1 cellular context compared by ENCODE assay signal in the genomic region with DNA sequence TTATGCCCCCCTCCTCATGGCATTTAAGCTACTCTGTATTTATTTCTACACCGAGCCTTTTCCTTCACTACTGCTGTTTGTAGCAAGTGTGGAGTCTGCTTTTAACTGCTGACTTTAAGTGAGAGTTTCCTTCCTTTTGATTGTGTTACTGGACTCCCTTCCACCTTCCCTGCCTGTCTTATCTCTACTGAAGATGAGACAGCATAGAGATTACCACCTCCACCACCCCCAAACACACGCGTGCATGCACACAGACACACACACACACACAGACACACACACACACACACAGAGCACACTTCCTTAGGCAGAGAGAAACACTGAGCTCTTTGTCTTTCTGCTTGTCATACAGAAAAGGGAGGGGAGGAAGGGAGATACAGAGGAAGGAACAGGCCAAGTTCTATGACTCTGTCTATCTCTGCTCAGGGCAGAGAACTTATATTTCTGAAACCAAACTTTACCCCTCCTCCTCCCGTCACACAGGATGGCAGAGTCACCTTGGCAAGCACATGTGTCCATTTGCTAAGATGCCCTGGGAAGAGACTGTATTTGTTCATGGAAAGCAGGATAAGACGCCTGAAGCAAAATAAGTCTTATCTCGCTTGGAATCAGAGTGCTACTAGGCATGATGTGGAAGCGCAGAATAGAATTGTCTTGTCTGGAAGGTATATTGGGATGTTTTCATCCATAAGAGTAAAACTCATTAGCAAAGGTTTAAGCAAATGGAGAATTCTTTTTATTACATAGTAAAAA.
TF ChIP-seq lines count a peak whose summit lies in the region.

No MANE protein-coding gene starts in this region.

TF ChIP-seq in K562, 482 proteins besides CTCF, POLR2A, EP300 and RAD21 (continued from another document and continues in another):
- TF ChIP-seq PRDM10 (IDR thresholded peaks at IDR 0.05; ENCODE audit: partially characterized antibody) (peak; percentile 12), SMC3 (conservative IDR thresholded peaks at IDR 0.05; ENCODE audit: insufficient read depth, low read depth, low read length) (no peak), ZBTB2 (IDR thresholded peaks at IDR 0.05) (peak; percentile 81), ZNF23 (CRISPR knock-in tag; IDR thresholded peaks at IDR 0.05) (no peak; the same call in 1 of the 2 replicates), SIN3A (IDR thresholded peaks at IDR 0.05; ENCODE audit: borderline replicate concordance in 2 of 2, control insufficient read depth in 1 of 2, low read depth in 2 of 2, low read length in 2 of 2) (no peak), BACH1 (tag; IDR thresholded peaks at IDR 0.05) (0 out of 2 replicates have a peak, but pooled peaks have one; percentile 31), NR1H2 (CRISPR knock-in tag; IDR thresholded peaks at IDR 0.05) (no peak), RAD51 (IDR thresholded peaks at IDR 0.05; ENCODE audit: borderline replicate concordance, low read depth) (no peak), C11orf30 (IDR thresholded peaks at IDR 0.05; ENCODE audit: low read depth) (peak; percentile 57), MAFF (IDR thresholded peaks at IDR 0.05; ENCODE audit: low read length) (peak; percentile 35; the same call in 1 of the 2 replicates), ZNF41 (CRISPR knock-in tag; conservative IDR thresholded peaks at IDR 0.05) (no peak), ZNF124 (CRISPR knock-in tag; IDR thresholded peaks at IDR 0.05) (no peak), MEF2D (tag; conservative IDR thresholded peaks at IDR 0.05; ENCODE audit: low read depth) (no peak), CSDE1 (IDR thresholded peaks at IDR 0.05) (no peak), MED1 (CRISPR knock-in tag; IDR thresholded peaks at IDR 0.05; ENCODE audit: borderline replicate concordance) (no peak), NR2C2 (CRISPR knock-in tag; IDR thresholded peaks at IDR 0.05) (no peak), NR2C2 (tag; IDR thresholded peaks at IDR 0.05) (no peak; the same call in 1 of the 2 replicates), SRSF9 (IDR thresholded peaks at IDR 0.05; ENCODE audit: borderline replicate concordance, low read depth, low read length) (no peak), ATF1 (CRISPR knock-in tag; IDR thresholded peaks at IDR 0.05) (no peak), ATF1 (tag; IDR thresholded peaks at IDR 0.05) (peak; percentile 75), ZFX (CRISPR knock-in tag; IDR thresholded peaks at IDR 0.05) (no peak), KHSRP (IDR thresholded peaks at IDR 0.05) (no peak), RBM22 (IDR thresholded peaks at IDR 0.05; ENCODE audit: low read depth, low read length, poor library complexity, severe bottlenecking) (no peak), ZNF445 (CRISPR knock-in tag; IDR thresholded peaks at IDR 0.05; ENCODE audit: low read depth) (no peak), HMG20A (CRISPR knock-in tag; conservative IDR thresholded peaks at IDR 0.05) (no peak), PRMT5 (CRISPR knock-in tag; IDR thresholded peaks at IDR 0.05) (no peak), THAP12 (CRISPR knock-in tag; IDR thresholded peaks at IDR 0.05) (no peak), PTRF (tag; IDR thresholded peaks at IDR 0.05) (no peak), ZFP1 (CRISPR knock-in tag; IDR thresholded peaks at IDR 0.05) (no peak), YBX1 (IDR thresholded peaks at IDR 0.05) (0 out of 2 replicates have a peak, but pooled peaks have one; percentile 5), SRSF7 (optimal IDR thresholded peaks at IDR 0.05; ENCODE audit: low read depth, low read length) (no peak), HDAC1 (IDR thresholded peaks at IDR 0.05) (peak; percentile 31 to 97; a peak in 2 of 4 replicates), JUN (IDR thresholded peaks at IDR 0.05; ENCODE audit: borderline replicate concordance, low read depth, low read length) (no peak), JUN (CRISPR knock-in tag; IDR thresholded peaks at IDR 0.05; ENCODE audit: borderline replicate concordance) (no peak)
- TF ChIP-seq, protein P1, sequence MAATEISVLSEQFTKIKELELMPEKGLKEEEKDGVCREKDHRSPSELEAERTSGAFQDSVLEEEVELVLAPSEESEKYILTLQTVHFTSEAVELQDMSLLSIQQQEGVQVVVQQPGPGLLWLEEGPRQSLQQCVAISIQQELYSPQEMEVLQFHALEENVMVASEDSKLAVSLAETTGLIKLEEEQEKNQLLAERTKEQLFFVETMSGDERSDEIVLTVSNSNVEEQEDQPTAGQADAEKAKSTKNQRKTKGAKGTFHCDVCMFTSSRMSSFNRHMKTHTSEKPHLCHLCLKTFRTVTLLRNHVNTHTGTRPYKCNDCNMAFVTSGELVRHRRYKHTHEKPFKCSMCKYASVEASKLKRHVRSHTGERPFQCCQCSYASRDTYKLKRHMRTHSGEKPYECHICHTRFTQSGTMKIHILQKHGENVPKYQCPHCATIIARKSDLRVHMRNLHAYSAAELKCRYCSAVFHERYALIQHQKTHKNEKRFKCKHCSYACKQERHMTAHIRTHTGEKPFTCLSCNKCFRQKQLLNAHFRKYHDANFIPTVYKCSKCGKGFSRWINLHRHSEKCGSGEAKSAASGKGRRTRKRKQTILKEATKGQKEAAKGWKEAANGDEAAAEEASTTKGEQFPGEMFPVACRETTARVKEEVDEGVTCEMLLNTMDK (IDR thresholded peaks at IDR 0.05; ENCODE audit: borderline replicate concordance, insufficient read depth, low read depth, low read length, poor library complexity, severe bottlenecking) = no peak
- TF ChIP-seq, protein P2, sequence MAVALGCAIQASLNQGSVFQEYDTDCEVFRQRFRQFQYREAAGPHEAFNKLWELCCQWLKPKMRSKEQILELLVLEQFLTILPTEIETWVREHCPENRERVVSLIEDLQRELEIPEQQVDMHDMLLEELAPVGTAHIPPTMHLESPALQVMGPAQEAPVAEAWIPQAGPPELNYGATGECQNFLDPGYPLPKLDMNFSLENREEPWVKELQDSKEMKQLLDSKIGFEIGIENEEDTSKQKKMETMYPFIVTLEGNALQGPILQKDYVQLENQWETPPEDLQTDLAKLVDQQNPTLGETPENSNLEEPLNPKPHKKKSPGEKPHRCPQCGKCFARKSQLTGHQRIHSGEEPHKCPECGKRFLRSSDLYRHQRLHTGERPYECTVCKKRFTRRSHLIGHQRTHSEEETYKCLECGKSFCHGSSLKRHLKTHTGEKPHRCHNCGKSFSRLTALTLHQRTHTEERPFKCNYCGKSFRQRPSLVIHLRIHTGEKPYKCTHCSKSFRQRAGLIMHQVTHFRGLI (CRISPR knock-in tag; IDR thresholded peaks at IDR 0.05) = no peak
- TF ChIP-seq, protein P3, sequence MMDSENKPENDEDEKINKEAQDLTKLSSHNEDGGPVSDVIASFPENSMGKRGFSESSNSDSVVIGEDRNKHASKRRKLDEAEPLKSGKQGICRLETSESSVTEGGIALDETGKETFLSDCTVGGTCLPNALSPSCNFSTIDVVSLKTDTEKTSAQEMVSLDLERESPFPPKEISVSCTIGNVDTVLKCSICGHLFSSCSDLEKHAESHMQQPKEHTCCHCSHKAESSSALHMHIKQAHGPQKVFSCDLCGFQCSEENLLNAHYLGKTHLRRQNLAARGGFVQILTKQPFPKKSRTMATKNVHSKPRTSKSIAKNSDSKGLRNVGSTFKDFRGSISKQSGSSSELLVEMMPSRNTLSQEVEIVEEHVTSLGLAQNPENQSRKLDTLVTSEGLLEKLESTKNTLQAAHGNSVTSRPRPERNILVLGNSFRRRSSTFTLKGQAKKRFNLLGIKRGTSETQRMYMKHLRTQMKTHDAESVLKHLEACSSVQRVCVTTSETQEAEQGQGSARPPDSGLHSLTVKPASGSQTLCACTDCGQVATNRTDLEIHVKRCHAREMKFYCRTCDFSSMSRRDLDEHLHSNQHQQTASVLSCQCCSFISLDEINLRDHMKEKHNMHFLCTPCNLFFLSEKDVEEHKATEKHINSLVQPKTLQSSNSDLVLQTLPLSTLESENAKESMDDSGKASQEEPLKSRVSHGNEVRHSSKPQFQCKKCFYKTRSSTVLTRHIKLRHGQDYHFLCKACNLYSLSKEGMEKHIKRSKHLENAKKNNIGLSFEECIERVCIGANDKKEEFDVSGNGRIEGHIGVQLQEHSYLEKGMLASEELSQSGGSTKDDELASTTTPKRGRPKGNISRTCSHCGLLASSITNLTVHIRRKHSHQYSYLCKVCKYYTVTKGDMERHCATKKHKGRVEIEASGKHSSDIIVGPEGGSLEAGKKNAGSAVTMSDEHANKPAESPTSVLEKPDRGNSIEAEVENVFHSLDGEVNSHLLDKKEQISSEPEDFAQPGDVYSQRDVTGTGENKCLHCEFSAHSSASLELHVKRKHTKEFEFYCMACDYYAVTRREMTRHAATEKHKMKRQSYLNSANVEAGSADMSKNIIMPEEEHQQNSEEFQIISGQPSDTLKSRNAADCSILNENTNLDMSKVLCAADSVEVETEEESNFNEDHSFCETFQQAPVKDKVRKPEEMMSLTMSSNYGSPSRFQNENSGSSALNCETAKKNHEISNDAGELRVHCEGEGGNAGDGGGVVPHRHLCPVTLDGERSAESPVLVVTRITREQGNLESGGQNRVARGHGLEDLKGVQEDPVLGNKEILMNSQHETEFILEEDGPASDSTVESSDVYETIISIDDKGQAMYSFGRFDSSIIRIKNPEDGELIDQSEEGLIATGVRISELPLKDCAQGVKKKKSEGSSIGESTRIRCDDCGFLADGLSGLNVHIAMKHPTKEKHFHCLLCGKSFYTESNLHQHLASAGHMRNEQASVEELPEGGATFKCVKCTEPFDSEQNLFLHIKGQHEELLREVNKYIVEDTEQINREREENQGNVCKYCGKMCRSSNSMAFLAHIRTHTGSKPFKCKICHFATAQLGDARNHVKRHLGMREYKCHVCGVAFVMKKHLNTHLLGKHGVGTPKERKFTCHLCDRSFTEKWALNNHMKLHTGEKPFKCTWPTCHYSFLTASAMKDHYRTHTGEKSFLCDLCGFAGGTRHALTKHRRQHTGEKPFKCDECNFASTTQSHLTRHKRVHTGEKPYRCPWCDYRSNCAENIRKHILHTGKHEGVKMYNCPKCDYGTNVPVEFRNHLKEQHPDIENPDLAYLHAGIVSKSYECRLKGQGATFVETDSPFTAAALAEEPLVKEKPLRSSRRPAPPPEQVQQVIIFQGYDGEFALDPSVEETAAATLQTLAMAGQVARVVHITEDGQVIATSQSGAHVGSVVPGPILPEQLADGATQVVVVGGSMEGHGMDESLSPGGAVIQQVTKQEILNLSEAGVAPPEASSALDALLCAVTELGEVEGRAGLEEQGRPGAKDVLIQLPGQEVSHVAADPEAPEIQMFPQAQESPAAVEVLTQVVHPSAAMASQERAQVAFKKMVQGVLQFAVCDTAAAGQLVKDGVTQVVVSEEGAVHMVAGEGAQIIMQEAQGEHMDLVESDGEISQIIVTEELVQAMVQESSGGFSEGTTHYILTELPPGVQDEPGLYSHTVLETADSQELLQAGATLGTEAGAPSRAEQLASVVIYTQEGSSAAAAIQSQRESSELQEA (IDR thresholded peaks at IDR 0.05; ENCODE audit: low read depth) = no peak
